Comparison of ENCODE assay signal across 1 cellular context in genomic region chr12:125198647-125199046, GRCh38.
TF ChIP-seq lines count a peak whose summit lies in the region.

No MANE protein-coding gene starts in this region.

TF ChIP-seq in WTC11, 78 proteins besides CTCF, POLR2A, EP300 and RAD21 (continued from another document):
- TF ChIP-seq ATF2 (CRISPR knock-in tag; IDR thresholded peaks at IDR 0.05; ENCODE audit: borderline replicate concordance, low read depth) (no peak), E2F5 (CRISPR knock-in tag; IDR thresholded peaks at IDR 0.05) (no peak), JUN (CRISPR knock-in tag; IDR thresholded peaks at IDR 0.05) (no peak)
- TF ChIP-seq, protein P1, sequence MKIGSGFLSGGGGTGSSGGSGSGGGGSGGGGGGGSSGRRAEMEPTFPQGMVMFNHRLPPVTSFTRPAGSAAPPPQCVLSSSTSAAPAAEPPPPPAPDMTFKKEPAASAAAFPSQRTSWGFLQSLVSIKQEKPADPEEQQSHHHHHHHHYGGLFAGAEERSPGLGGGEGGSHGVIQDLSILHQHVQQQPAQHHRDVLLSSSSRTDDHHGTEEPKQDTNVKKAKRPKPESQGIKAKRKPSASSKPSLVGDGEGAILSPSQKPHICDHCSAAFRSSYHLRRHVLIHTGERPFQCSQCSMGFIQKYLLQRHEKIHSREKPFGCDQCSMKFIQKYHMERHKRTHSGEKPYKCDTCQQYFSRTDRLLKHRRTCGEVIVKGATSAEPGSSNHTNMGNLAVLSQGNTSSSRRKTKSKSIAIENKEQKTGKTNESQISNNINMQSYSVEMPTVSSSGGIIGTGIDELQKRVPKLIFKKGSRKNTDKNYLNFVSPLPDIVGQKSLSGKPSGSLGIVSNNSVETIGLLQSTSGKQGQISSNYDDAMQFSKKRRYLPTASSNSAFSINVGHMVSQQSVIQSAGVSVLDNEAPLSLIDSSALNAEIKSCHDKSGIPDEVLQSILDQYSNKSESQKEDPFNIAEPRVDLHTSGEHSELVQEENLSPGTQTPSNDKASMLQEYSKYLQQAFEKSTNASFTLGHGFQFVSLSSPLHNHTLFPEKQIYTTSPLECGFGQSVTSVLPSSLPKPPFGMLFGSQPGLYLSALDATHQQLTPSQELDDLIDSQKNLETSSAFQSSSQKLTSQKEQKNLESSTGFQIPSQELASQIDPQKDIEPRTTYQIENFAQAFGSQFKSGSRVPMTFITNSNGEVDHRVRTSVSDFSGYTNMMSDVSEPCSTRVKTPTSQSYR (CRISPR knock-in tag; IDR thresholded peaks at IDR 0.05): no peak
- TF ChIP-seq, protein P2, sequence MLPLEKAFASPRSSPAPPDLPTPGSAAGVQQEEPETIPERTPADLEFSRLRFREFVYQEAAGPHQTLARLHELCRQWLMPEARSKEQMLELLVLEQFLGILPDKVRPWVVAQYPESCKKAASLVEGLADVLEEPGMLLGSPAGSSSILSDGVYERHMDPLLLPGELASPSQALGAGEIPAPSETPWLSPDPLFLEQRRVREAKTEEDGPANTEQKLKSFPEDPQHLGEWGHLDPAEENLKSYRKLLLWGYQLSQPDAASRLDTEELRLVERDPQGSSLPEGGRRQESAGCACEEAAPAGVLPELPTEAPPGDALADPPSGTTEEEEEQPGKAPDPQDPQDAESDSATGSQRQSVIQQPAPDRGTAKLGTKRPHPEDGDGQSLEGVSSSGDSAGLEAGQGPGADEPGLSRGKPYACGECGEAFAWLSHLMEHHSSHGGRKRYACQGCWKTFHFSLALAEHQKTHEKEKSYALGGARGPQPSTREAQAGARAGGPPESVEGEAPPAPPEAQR (CRISPR knock-in tag; IDR thresholded peaks at IDR 0.05): no peak
TF ChIP-seq in WTC11: peak in this region for 0.
